ENCODE assay signal across 1 cellular context in genomic region chr11:119382101-119382500, GRCh38.
TF ChIP-seq lines count a peak whose summit lies in the region.

No MANE protein-coding gene starts in this region.

TF ChIP-seq in GM23338, 12 proteins besides CTCF, POLR2A, EP300 and RAD21:
- no peak for TF ChIP-seq ETS1 (IDR thresholded peaks at IDR 0.05)
- no peak for TF ChIP-seq REST (IDR thresholded peaks at IDR 0.05; ENCODE audit: unreplicated experiment)
- TF ChIP-seq ZNF331 (CRISPR knock-in tag; IDR thresholded peaks at IDR 0.05; ENCODE audit: low read depth): no peak
- no peak for TF ChIP-seq NANOG (IDR thresholded peaks at IDR 0.05; ENCODE audit: borderline replicate concordance)
- no peak for TF ChIP-seq EZH2 (IDR thresholded peaks at IDR 0.05; ENCODE audit: low read depth, unreplicated experiment)
- no peak for TF ChIP-seq JUNB (IDR thresholded peaks at IDR 0.05; ENCODE audit: unreplicated experiment)
- TF ChIP-seq CREB1 (CRISPR knock-in tag; IDR thresholded peaks at IDR 0.05; ENCODE audit: low read depth): no peak
- TF ChIP-seq EZH2phosphoT487 (IDR thresholded peaks at IDR 0.05; ENCODE audit: unreplicated experiment): no peak
- no peak for TF ChIP-seq ZNF114 (CRISPR knock-in tag; IDR thresholded peaks at IDR 0.05)
- no peak for TF ChIP-seq STAT1 (IDR thresholded peaks at IDR 0.05; ENCODE audit: unreplicated experiment)
- TF ChIP-seq POLR2AphosphoS5 (IDR thresholded peaks at IDR 0.05; ENCODE audit: low read depth): no peak
- TF ChIP-seq ZNF462 (CRISPR knock-in tag; IDR thresholded peaks at IDR 0.05): no peak
